Comparison of ENCODE assay signal across 13 cellular contexts in genomic region chr18:63254716-63255399, GRCh38.
A peak's percentile ranks its signal among the peaks of the same experiment; 100 is the strongest.
DNase-seq lines count a peak whose midpoint lies in the region; ATAC-seq and TF ChIP-seq lines count a peak whose summit lies in the region.
"Had no signal": no experiment of that assay in that cellular context is flagged by ENCODE, and none has a peak within 500 bp of the region (broad histone marks: within the 10 kb centered on the region; RNA-seq: fewer than 3 reads in every experiment).

No MANE protein-coding gene starts in this region.

- TF ChIP-seq EP300 in ovary (IDR thresholded peaks at IDR 0.05) = no peak

- H3K4me3 Mint-ChIP-seq in CD14-positive monocyte = no peak overlapping the region
- no peak overlapping the region for H3K4me3 Mint-ChIP-seq in activated naive CD8-positive, alpha-beta T cell

- DNase-seq in CD14-positive monocyte (ENCODE audit: low spot score) = no peak
- DNase-seq in NCI-H510A treated with DMSO at 0.1 percent for 48 hours (lab: John Stamatoyannopoulos, UW) = no peak
- no peak for DNase-seq in stimulated activated naive CD4-positive, alpha-beta T cell treated with Interleukin-2 at 50 U/mL for 16 hours (lab: John Stamatoyannopoulos, UW)
- DNase-seq in ovary = no peak
- DNase-seq in GM10248 (ENCODE audit: extremely low spot score) = no peak
- DNase-seq: activated CD4-positive, alpha-beta T cell treated with anti-CD3 and anti-CD28 coated beads for 4 hours; activated effector memory CD4-positive, alpha-beta T cell treated with anti-CD3 and anti-CD28 coated beads, Interleukin-2, amount 50 U/mL, for 16 hours; NCI-H2029 treated with DMSO at 0.1 percent for 48 hours; NCI-H774; testis had no signal

- peaks cover 5% of the 10 kb centered on the region for H3K4me1 ChIP-seq in ovary (ENCODE audit: insufficient read depth)

- no peak overlapping the region for H3K27ac ChIP-seq in ovary
- H3K27ac ChIP-seq: testis had no signal

- CTCF ChIA-PET in GM10248 (lab: Yijun Ruan, JAX) = interaction anchor here (0.9 to 1.6 kb wide), 6 partner anchors 12 to 98 kb away, joined by 3 to 4 read pairs (median 3); no protein-coding TSS in a partner anchor

- H3K9me3 Mint-ChIP-seq in CD14-positive monocyte = peaks cover 0 to 3% (median 0%) of the 10 kb centered on the region in 7 donors
- H3K9me3 Mint-ChIP-seq in activated naive CD8-positive, alpha-beta T cell (ENCODE audit: low read depth) = peaks cover 4% of the 10 kb centered on the region

- no peaks in the 10 kb centered on the region for H3K9me3 ChIP-seq in ovary
- H3K9me3 ChIP-seq: testis had no signal

- POLR2A ChIA-PET in GM10248 (lab: Yijun Ruan, JAX) = no interaction called here

- 96 to 99% (median 99%) methylated on average over 4 of the region's 4 CpGs for WGBS in ovary, 3 donors

- H3K4me1 Mint-ChIP-seq in CD14-positive monocyte = peaks cover 48% of the 10 kb centered on the region
- H3K4me1 Mint-ChIP-seq in activated naive CD8-positive, alpha-beta T cell (ENCODE audit: low read depth) = peaks cover 79% of the 10 kb centered on the region

- no peak for TF ChIP-seq POLR2A in ovary (IDR thresholded peaks at IDR 0.05)

- TF ChIP-seq CTCF in CD14-positive monocyte (IDR thresholded peaks at IDR 0.05) = no peak
- no peak for TF ChIP-seq CTCF in ovary (IDR thresholded peaks at IDR 0.05)
- no peak for TF ChIP-seq CTCF in GM10248 (IDR thresholded peaks at IDR 0.05; ENCODE audit: control extremely low read depth, extremely low read depth, low read depth, missing control alignments)

- H3K27me3 Mint-ChIP-seq in CD14-positive monocyte (ENCODE audit: low read depth in 3 of 3) = no peaks in the 10 kb centered on the region
- no peaks in the 10 kb centered on the region for H3K27me3 Mint-ChIP-seq in activated naive CD8-positive, alpha-beta T cell

- ATAC-seq in GM18502 (IDR thresholded peaks at IDR 0.05; ENCODE audit: poor library complexity, unreplicated experiment) (peak; percentile 21), HG02852 (IDR thresholded peaks at IDR 0.05; ENCODE audit: unreplicated experiment) (peak; percentile 9)

- no peaks in the 10 kb centered on the region for H3K36me3 ChIP-seq in ovary

- peaks cover 3 to 5% of the 10 kb centered on the region in 2 donors for H3K36me3 Mint-ChIP-seq in CD14-positive monocyte
- H3K36me3 Mint-ChIP-seq in activated naive CD8-positive, alpha-beta T cell = peaks cover 35% of the 10 kb centered on the region

- intact Hi-C loops in CD14-positive monocyte (cut with micrococcal nuclease) = loop anchor here in 1 of 2 donors (5.0 kb wide), 1 partner anchor 62 kb away; the partner anchor contains the start of gene BCL2
- intact Hi-C loops in ovary (cut with DNase I) = no loop called here

- no peaks in the 10 kb centered on the region for H3K27me3 ChIP-seq in ovary
- H3K27me3 ChIP-seq: testis had no signal

- no peak overlapping the region for H3K4me3 ChIP-seq in ovary
- H3K4me3 ChIP-seq: testis had no signal

- H3K27ac Mint-ChIP-seq in CD14-positive monocyte = peak overlapping the region; percentile 86 to 96 (median 91)
- peak overlapping the region; percentile 36 for H3K27ac Mint-ChIP-seq in activated naive CD8-positive, alpha-beta T cell
